Comparison of ENCODE assay signal across 27 cellular contexts in genomic region chr10:50679149-50679548, GRCh38.
"Had no signal": no experiment of that assay in that cellular context is flagged by ENCODE, and none has a peak within 500 bp of the region (broad histone marks: within the 10 kb centered on the region; RNA-seq: fewer than 3 reads in every experiment).

No MANE protein-coding gene starts in this region.

- H3K36me3 Mint-ChIP-seq: naive B cell; natural killer cell treated with Interleukin-12 subunit alpha and Interleukin-12 subunit beta and Interleukin-15 and Interleukin-18, amount 100 ng/mL, for 72 hours had no signal

- H3K4me3 ChIP-seq: coronary artery, esophagus squamous epithelium, heart right ventricle, lower lobe of right lung, prostate gland, right atrium auricular region, sigmoid colon, spleen, suprapubic skin, vagina had no signal

- H3K27me3 ChIP-seq: esophagus squamous epithelium, heart right ventricle, neutrophil, right atrium auricular region, sigmoid colon, spleen, suprapubic skin, vagina had no signal

- DNase-seq: dermis blood vessel endothelial cell; effector memory CD4-positive, alpha-beta T cell; esophagus squamous epithelium; foreskin melanocyte; glutamatergic neuron; heart right ventricle; hippocampal formation; left ventricle myocardium superior; lower lobe of right lung; naive B cell; sigmoid colon; spleen; stimulated activated CD4-positive, alpha-beta T cell treated with anti-CD3 and anti-CD28 coated beads, Interleukin-15, amount 100 ng/mL, for 24 hours; stimulated activated CD4-positive, alpha-beta T cell treated with anti-CD3 and anti-CD28 coated beads, Interleukin-2, amount 100 ng/mL, for 48 hours; stimulated activated naive CD4-positive, alpha-beta T cell; stimulated activated naive CD8-positive, alpha-beta T cell treated with anti-CD3 and anti-CD28 coated beads, Interleukin-15, amount 100 ng/mL, for 72 hours; trophoblast cell had no signal

- H3K9me3 Mint-ChIP-seq: natural killer cell treated with Interleukin-12 subunit alpha and Interleukin-12 subunit beta and Interleukin-15 and Interleukin-18, amount 100 ng/mL, for 72 hours; neural crest cell; stimulated activated naive CD8-positive, alpha-beta T cell treated with anti-CD3 and anti-CD28 coated beads, Interleukin-15, amount 100 ng/mL, for 72 hours had no signal

- H3K4me1 Mint-ChIP-seq: neural crest cell; stimulated activated naive CD8-positive, alpha-beta T cell treated with anti-CD3 and anti-CD28 coated beads, Interleukin-15, amount 100 ng/mL, for 72 hours had no signal

- H3K27me3 Mint-ChIP-seq: naive B cell; natural killer cell treated with Interleukin-12 subunit alpha and Interleukin-12 subunit beta and Interleukin-15 and Interleukin-18, amount 100 ng/mL, for 72 hours; stimulated activated naive CD8-positive, alpha-beta T cell treated with anti-CD3 and anti-CD28 coated beads, Interleukin-15, amount 100 ng/mL, for 72 hours had no signal

- H3K36me3 ChIP-seq: esophagus squamous epithelium, heart right ventricle, lower lobe of right lung, neutrophil, prostate gland, right atrium auricular region, sigmoid colon, spleen, suprapubic skin, vagina had no signal

- FAIRE-seq: endometrium, keratinocyte had no signal

- H3K27ac Mint-ChIP-seq: natural killer cell treated with Interleukin-12 subunit alpha and Interleukin-12 subunit beta and Interleukin-15 and Interleukin-18, amount 100 ng/mL, for 72 hours had no signal

- H3K4me3 Mint-ChIP-seq: naive B cell; natural killer cell treated with Interleukin-12 subunit alpha and Interleukin-12 subunit beta and Interleukin-15 and Interleukin-18, amount 100 ng/mL, for 72 hours; neural crest cell; stimulated activated naive CD8-positive, alpha-beta T cell treated with anti-CD3 and anti-CD28 coated beads, Interleukin-15, amount 100 ng/mL, for 72 hours had no signal

- H3K27ac ChIP-seq: coronary artery, esophagus squamous epithelium, heart right ventricle, lower lobe of right lung, neutrophil, prostate gland, right atrium auricular region, sigmoid colon, spleen, suprapubic skin, vagina had no signal

- H3K9me3 ChIP-seq: esophagus squamous epithelium, heart right ventricle, lower lobe of right lung, neutrophil, prostate gland, right atrium auricular region, sigmoid colon, spleen, suprapubic skin, vagina had no signal

- ATAC-seq: heart right ventricle; left ventricle myocardium superior; lower lobe of right lung; natural killer cell treated with Interleukin-12 subunit alpha and Interleukin-12 subunit beta and Interleukin-15 and Interleukin-18, amount 100 ng/mL, for 72 hours; stimulated activated naive CD8-positive, alpha-beta T cell treated with anti-CD3 and anti-CD28 coated beads, Interleukin-15, amount 100 ng/mL, for 72 hours had no signal

- H3K4me1 ChIP-seq: esophagus squamous epithelium, heart right ventricle, lower lobe of right lung, prostate gland, right atrium auricular region, sigmoid colon, spleen, suprapubic skin, vagina had no signal
